ENCODE assay signal across 2 cellular contexts in the genomic region with DNA sequence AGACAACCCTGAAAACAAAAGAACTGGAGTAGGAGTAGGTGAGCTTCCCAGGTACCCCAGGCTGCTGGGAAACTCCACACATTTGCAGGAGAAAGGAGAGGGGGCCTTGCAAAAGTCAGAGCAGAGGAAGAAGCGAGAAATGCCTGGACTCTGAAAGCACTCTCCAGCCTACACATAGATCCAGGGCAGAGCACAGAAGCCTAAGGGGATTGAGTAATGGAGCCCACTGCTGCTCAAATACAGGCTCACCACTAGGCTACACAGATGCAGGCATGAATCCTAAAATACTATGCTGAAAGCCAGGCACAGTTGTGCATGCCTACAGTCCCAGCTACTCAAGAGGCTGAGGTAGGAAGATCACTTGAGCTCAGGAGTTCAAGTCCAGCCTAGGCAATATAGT.
TF ChIP-seq lines count a peak whose summit lies in the region.

No MANE protein-coding gene starts in this region.

TF ChIP-seq in HepG2, 621 proteins besides CTCF, POLR2A, EP300 and RAD21:
- TF ChIP-seq IKZF4 (CRISPR knock-in tag; IDR thresholded peaks at IDR 0.05; ENCODE audit: borderline replicate concordance, low read depth, not compliant biosample characterization) = no peak
- no peak for TF ChIP-seq CENPT (CRISPR knock-in tag; IDR thresholded peaks at IDR 0.05; ENCODE audit: low read depth)
- no peak for TF ChIP-seq JDP2 (CRISPR knock-in tag; IDR thresholded peaks at IDR 0.05; ENCODE audit: borderline replicate concordance)
- no peak for TF ChIP-seq ZNF691 (CRISPR knock-in tag; IDR thresholded peaks at IDR 0.05; ENCODE audit: borderline replicate concordance, low read depth)
- TF ChIP-seq RBFOX2 (IDR thresholded peaks at IDR 0.05; ENCODE audit: low read depth, low read length) = no peak
- TF ChIP-seq ZNF260 (CRISPR knock-in tag; IDR thresholded peaks at IDR 0.05; ENCODE audit: borderline replicate concordance, low read depth) = no peak
- no peak for TF ChIP-seq ZNF878 (CRISPR knock-in tag; IDR thresholded peaks at IDR 0.05)
- TF ChIP-seq, protein P1, sequence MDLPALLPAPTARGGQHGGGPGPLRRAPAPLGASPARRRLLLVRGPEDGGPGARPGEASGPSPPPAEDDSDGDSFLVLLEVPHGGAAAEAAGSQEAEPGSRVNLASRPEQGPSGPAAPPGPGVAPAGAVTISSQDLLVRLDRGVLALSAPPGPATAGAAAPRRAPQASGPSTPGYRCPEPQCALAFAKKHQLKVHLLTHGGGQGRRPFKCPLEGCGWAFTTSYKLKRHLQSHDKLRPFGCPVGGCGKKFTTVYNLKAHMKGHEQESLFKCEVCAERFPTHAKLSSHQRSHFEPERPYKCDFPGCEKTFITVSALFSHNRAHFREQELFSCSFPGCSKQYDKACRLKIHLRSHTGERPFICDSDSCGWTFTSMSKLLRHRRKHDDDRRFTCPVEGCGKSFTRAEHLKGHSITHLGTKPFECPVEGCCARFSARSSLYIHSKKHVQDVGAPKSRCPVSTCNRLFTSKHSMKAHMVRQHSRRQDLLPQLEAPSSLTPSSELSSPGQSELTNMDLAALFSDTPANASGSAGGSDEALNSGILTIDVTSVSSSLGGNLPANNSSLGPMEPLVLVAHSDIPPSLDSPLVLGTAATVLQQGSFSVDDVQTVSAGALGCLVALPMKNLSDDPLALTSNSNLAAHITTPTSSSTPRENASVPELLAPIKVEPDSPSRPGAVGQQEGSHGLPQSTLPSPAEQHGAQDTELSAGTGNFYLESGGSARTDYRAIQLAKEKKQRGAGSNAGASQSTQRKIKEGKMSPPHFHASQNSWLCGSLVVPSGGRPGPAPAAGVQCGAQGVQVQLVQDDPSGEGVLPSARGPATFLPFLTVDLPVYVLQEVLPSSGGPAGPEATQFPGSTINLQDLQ (CRISPR knock-in tag; IDR thresholded peaks at IDR 0.05) = no peak
- TF ChIP-seq HNF4G (IDR thresholded peaks at IDR 0.05; ENCODE audit: borderline replicate concordance, low read depth, low read length) = no peak
- TF ChIP-seq HNF4G (CRISPR knock-in tag; IDR thresholded peaks at IDR 0.05; ENCODE audit: borderline replicate concordance, low read depth) = no peak
- TF ChIP-seq KLF9 (CRISPR knock-in tag; IDR thresholded peaks at IDR 0.05; ENCODE audit: low read depth) = no peak
- TF ChIP-seq, protein P2, sequence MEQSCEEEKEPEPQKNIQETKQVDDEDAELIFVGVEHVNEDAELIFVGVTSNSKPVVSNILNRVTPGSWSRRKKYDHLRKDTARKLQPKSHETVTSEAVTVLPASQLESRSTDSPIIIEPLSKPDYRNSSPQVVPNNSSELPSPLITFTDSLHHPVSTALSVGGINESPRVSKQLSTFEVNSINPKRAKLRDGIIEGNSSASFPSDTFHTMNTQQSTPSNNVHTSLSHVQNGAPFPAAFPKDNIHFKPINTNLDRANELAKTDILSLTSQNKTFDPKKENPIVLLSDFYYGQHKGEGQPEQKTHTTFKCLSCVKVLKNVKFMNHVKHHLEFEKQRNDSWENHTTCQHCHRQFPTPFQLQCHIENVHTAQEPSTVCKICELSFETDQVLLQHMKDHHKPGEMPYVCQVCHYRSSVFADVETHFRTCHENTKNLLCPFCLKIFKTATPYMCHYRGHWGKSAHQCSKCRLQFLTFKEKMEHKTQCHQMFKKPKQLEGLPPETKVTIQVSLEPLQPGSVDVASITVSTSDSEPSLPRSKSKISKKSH (CRISPR knock-in tag; IDR thresholded peaks at IDR 0.05; ENCODE audit: borderline replicate concordance) = no peak
TF ChIP-seq in HepG2: peak in this region for 0.

TF ChIP-seq in H1, 55 proteins besides CTCF, POLR2A, EP300 and RAD21:
- TF ChIP-seq NRF1 (IDR thresholded peaks at IDR 0.05; ENCODE audit: low read depth, low read length) (no peak), FOSL1 (IDR thresholded peaks at IDR 0.05; ENCODE audit: insufficient read depth, low read depth, low read length) (no peak), HDAC2 (IDR thresholded peaks at IDR 0.05; ENCODE audit: borderline replicate concordance in 1 of 2, low read depth in 2 of 2, low read length in 2 of 2) (no peak), GTF2F1 (IDR thresholded peaks at IDR 0.05; ENCODE audit: borderline replicate concordance, low read depth, low read length) (no peak), TCF12 (IDR thresholded peaks at IDR 0.05; ENCODE audit: low read depth, low read length) (no peak), KDM5A (IDR thresholded peaks at IDR 0.05; ENCODE audit: low read length) (no peak), TEAD4 (IDR thresholded peaks at IDR 0.05; ENCODE audit: low read depth, low read length) (no peak), POU5F1 (IDR thresholded peaks at IDR 0.05; ENCODE audit: low read depth, low read length) (no peak), CBX5 (IDR thresholded peaks at IDR 0.05; ENCODE audit: low read depth, low read length) (no peak), JUND (IDR thresholded peaks at IDR 0.05; ENCODE audit: low read length) (no peak), GABPA (IDR thresholded peaks at IDR 0.05; ENCODE audit: borderline replicate concordance, insufficient read depth, low read length) (no peak)
- TF ChIP-seq, protein P3, sequence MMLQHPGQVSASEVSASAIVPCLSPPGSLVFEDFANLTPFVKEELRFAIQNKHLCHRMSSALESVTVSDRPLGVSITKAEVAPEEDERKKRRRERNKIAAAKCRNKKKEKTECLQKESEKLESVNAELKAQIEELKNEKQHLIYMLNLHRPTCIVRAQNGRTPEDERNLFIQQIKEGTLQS (IDR thresholded peaks at IDR 0.05; ENCODE audit: insufficient read depth, low read depth, low read length) = no peak
